In the genomic region with DNA sequence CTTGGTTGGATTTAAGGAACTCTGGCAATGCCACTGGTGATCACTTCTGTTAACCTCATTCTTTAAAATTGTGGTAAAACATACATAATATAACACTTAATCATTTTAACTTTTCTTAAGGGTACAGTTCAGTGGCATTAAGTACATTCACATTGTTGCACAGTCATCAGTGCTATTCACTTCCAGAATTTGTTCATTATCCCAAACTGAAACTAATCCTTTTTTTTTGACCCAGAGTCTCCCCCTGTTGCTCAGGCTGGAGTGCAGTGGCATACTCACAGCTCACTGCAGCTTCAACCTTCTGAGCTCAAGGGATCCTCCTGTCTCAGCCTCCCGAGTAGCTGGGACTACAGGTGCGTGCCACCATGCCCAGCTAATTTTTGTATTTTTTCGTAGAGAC, we compare ENCODE assay signal across 1 cellular context.
TF ChIP-seq lines count a peak whose summit lies in the region.

No MANE protein-coding gene starts in this region.

TF ChIP-seq in HCT116, 20 proteins besides CTCF, POLR2A, EP300 and RAD21:
- TF ChIP-seq, protein P1, sequence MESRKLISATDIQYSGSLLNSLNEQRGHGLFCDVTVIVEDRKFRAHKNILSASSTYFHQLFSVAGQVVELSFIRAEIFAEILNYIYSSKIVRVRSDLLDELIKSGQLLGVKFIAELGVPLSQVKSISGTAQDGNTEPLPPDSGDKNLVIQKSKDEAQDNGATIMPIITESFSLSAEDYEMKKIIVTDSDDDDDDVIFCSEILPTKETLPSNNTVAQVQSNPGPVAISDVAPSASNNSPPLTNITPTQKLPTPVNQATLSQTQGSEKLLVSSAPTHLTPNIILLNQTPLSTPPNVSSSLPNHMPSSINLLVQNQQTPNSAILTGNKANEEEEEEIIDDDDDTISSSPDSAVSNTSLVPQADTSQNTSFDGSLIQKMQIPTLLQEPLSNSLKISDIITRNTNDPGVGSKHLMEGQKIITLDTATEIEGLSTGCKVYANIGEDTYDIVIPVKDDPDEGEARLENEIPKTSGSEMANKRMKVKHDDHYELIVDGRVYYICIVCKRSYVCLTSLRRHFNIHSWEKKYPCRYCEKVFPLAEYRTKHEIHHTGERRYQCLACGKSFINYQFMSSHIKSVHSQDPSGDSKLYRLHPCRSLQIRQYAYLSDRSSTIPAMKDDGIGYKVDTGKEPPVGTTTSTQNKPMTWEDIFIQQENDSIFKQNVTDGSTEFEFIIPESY (IDR thresholded peaks at IDR 0.05; ENCODE audit: extremely low read depth, insufficient replicate concordance, low read length): no peak
- TF ChIP-seq CEBPB (IDR thresholded peaks at IDR 0.05; ENCODE audit: low read depth) (no peak), JUND (IDR thresholded peaks at IDR 0.05) (no peak), CBX3 (IDR thresholded peaks at IDR 0.05; ENCODE audit: low read depth) (no peak), TCF7L2 (IDR thresholded peaks at IDR 0.05; ENCODE audit: borderline replicate concordance, extremely low read depth, insufficient read depth, insufficient read length) (no peak), POLR2AphosphoS5 (IDR thresholded peaks at IDR 0.05; ENCODE audit: low read depth, low read length) (no peak), ZNF274 (IDR thresholded peaks at IDR 0.05; ENCODE audit: low read depth, low read length) (no peak), EZH2 (IDR thresholded peaks at IDR 0.05) (no peak), ELF1 (IDR thresholded peaks at IDR 0.05; ENCODE audit: borderline replicate concordance, low read depth) (no peak)
